Comparison of ENCODE assay signal across 1 cellular context in the genomic region with DNA sequence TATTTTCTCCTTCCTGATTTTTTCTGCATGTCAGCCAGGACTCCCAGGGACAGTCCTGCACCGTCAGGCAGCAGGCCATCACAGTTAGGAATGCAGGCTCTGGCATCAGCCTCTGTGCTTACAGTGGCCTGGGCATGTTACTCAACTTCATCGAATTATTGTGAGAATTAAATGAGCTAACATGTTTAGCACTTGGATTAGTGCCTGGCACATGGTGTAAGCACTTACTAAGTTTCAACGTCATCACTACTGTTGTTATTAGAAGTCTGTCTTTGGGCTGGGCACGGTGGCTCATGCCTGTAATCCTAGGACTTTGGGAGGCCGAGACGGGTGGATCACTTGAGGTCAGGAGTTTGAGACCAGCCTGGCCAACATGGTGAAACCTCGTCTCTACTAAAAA.
TF ChIP-seq lines count a peak whose summit lies in the region.

No MANE protein-coding gene starts in this region.

TF ChIP-seq in WTC11, 78 proteins besides CTCF, POLR2A, EP300 and RAD21 (continued from another document):
- TF ChIP-seq, protein P1, sequence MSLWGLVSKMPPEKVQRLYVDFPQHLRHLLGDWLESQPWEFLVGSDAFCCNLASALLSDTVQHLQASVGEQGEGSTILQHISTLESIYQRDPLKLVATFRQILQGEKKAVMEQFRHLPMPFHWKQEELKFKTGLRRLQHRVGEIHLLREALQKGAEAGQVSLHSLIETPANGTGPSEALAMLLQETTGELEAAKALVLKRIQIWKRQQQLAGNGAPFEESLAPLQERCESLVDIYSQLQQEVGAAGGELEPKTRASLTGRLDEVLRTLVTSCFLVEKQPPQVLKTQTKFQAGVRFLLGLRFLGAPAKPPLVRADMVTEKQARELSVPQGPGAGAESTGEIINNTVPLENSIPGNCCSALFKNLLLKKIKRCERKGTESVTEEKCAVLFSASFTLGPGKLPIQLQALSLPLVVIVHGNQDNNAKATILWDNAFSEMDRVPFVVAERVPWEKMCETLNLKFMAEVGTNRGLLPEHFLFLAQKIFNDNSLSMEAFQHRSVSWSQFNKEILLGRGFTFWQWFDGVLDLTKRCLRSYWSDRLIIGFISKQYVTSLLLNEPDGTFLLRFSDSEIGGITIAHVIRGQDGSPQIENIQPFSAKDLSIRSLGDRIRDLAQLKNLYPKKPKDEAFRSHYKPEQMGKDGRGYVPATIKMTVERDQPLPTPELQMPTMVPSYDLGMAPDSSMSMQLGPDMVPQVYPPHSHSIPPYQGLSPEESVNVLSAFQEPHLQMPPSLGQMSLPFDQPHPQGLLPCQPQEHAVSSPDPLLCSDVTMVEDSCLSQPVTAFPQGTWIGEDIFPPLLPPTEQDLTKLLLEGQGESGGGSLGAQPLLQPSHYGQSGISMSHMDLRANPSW (CRISPR knock-in tag; conservative IDR thresholded peaks at IDR 0.05; ENCODE audit: low read depth), result no peak
- TF ChIP-seq NR1H2 (CRISPR knock-in tag; IDR thresholded peaks at IDR 0.05) (no peak), CREM (CRISPR knock-in tag; IDR thresholded peaks at IDR 0.05) (no peak), IRF2 (CRISPR knock-in tag; IDR thresholded peaks at IDR 0.05; ENCODE audit: borderline replicate concordance, low read depth) (no peak), CBFB (CRISPR knock-in tag; IDR thresholded peaks at IDR 0.05; ENCODE audit: low read depth) (no peak), ZNF138 (CRISPR knock-in tag; conservative IDR thresholded peaks at IDR 0.05) (no peak), ZNF416 (CRISPR knock-in tag; IDR thresholded peaks at IDR 0.05) (no peak)
- TF ChIP-seq, protein P2, sequence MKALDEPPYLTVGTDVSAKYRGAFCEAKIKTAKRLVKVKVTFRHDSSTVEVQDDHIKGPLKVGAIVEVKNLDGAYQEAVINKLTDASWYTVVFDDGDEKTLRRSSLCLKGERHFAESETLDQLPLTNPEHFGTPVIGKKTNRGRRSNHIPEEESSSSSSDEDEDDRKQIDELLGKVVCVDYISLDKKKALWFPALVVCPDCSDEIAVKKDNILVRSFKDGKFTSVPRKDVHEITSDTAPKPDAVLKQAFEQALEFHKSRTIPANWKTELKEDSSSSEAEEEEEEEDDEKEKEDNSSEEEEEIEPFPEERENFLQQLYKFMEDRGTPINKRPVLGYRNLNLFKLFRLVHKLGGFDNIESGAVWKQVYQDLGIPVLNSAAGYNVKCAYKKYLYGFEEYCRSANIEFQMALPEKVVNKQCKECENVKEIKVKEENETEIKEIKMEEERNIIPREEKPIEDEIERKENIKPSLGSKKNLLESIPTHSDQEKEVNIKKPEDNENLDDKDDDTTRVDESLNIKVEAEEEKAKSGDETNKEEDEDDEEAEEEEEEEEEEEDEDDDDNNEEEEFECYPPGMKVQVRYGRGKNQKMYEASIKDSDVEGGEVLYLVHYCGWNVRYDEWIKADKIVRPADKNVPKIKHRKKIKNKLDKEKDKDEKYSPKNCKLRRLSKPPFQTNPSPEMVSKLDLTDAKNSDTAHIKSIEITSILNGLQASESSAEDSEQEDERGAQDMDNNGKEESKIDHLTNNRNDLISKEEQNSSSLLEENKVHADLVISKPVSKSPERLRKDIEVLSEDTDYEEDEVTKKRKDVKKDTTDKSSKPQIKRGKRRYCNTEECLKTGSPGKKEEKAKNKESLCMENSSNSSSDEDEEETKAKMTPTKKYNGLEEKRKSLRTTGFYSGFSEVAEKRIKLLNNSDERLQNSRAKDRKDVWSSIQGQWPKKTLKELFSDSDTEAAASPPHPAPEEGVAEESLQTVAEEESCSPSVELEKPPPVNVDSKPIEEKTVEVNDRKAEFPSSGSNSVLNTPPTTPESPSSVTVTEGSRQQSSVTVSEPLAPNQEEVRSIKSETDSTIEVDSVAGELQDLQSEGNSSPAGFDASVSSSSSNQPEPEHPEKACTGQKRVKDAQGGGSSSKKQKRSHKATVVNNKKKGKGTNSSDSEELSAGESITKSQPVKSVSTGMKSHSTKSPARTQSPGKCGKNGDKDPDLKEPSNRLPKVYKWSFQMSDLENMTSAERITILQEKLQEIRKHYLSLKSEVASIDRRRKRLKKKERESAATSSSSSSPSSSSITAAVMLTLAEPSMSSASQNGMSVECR (CRISPR knock-in tag; IDR thresholded peaks at IDR 0.05; ENCODE audit: borderline replicate concordance), result no peak
- TF ChIP-seq, protein P3, sequence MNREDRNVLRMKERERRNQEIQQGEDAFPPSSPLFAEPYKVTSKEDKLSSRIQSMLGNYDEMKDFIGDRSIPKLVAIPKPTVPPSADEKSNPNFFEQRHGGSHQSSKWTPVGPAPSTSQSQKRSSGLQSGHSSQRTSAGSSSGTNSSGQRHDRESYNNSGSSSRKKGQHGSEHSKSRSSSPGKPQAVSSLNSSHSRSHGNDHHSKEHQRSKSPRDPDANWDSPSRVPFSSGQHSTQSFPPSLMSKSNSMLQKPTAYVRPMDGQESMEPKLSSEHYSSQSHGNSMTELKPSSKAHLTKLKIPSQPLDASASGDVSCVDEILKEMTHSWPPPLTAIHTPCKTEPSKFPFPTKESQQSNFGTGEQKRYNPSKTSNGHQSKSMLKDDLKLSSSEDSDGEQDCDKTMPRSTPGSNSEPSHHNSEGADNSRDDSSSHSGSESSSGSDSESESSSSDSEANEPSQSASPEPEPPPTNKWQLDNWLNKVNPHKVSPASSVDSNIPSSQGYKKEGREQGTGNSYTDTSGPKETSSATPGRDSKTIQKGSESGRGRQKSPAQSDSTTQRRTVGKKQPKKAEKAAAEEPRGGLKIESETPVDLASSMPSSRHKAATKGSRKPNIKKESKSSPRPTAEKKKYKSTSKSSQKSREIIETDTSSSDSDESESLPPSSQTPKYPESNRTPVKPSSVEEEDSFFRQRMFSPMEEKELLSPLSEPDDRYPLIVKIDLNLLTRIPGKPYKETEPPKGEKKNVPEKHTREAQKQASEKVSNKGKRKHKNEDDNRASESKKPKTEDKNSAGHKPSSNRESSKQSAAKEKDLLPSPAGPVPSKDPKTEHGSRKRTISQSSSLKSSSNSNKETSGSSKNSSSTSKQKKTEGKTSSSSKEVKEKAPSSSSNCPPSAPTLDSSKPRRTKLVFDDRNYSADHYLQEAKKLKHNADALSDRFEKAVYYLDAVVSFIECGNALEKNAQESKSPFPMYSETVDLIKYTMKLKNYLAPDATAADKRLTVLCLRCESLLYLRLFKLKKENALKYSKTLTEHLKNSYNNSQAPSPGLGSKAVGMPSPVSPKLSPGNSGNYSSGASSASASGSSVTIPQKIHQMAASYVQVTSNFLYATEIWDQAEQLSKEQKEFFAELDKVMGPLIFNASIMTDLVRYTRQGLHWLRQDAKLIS (CRISPR knock-in tag; IDR thresholded peaks at IDR 0.05; ENCODE audit: borderline replicate concordance), result no peak
